In genomic region chr20:63021356-63022321, GRCh38 we compare ENCODE assay signal across 1 cellular context.
TF ChIP-seq lines count a peak whose summit lies in the region.

No MANE protein-coding gene starts in this region.

TF ChIP-seq in GM23338, 12 proteins besides CTCF, POLR2A, EP300 and RAD21 (continued from another document):
- TF ChIP-seq ZNF462 (CRISPR knock-in tag; IDR thresholded peaks at IDR 0.05), result no peak
- TF ChIP-seq NANOG (IDR thresholded peaks at IDR 0.05; ENCODE audit: borderline replicate concordance), result no peak
- no peak for TF ChIP-seq JUNB (IDR thresholded peaks at IDR 0.05; ENCODE audit: unreplicated experiment)
- TF ChIP-seq EZH2phosphoT487 (IDR thresholded peaks at IDR 0.05; ENCODE audit: unreplicated experiment), result no peak
- no peak for TF ChIP-seq REST (IDR thresholded peaks at IDR 0.05; ENCODE audit: unreplicated experiment)
- no peak for TF ChIP-seq EZH2 (IDR thresholded peaks at IDR 0.05; ENCODE audit: low read depth, unreplicated experiment)
- TF ChIP-seq CREB1 (CRISPR knock-in tag; IDR thresholded peaks at IDR 0.05; ENCODE audit: low read depth), result no peak
- no peak for TF ChIP-seq POLR2AphosphoS5 (IDR thresholded peaks at IDR 0.05; ENCODE audit: low read depth)
- no peak for TF ChIP-seq ZNF331 (CRISPR knock-in tag; IDR thresholded peaks at IDR 0.05; ENCODE audit: low read depth)
